22 cellular contexts compared by ENCODE assay signal in genomic region chr4:188987011-188987410, GRCh38.
"Had no signal": no experiment of that assay in that cellular context is flagged by ENCODE, and none has a peak within 500 bp of the region (broad histone marks: within the 10 kb centered on the region; RNA-seq: fewer than 3 reads in every experiment).

No MANE protein-coding gene starts in this region.

- ATAC-seq: activated naive CD4-positive, alpha-beta T cell treated with anti-CD3 and anti-CD28 coated beads, Interleukin-2, amount 50 U/mL, for 72 hours; natural killer cell; psoas muscle; right cardiac atrium; WTC11 had no signal

- H3K36me3 ChIP-seq: left ventricle myocardium inferior, ovary, thoracic aorta, upper lobe of left lung had no signal

- H3K27me3 Mint-ChIP-seq: brain; dendritic cell treated with granulocyte-macrophage colony-stimulating factor and Interleukin-4, amounts not matched to agents 40 ng/mL and 50 ng/mL, for 4 days had no signal

- FAIRE-seq: endometrium, frontal cortex had no signal

- H3K4me1 ChIP-seq: left ventricle myocardium inferior, psoas muscle, upper lobe of left lung had no signal

- H3K36me3 Mint-ChIP-seq: activated naive CD4-positive, alpha-beta T cell treated with anti-CD3 and anti-CD28 coated beads, Interleukin-2, amount 50 U/mL, for 72 hours; brain; natural killer cell had no signal

- H3K9me3 Mint-ChIP-seq: dendritic cell treated with granulocyte-macrophage colony-stimulating factor and Interleukin-4, amounts not matched to agents 40 ng/mL and 50 ng/mL, for 4 days had no signal

- H3K27ac Mint-ChIP-seq: activated naive CD4-positive, alpha-beta T cell treated with anti-CD3 and anti-CD28 coated beads, Interleukin-2, amount 50 U/mL, for 72 hours; brain; dendritic cell treated with granulocyte-macrophage colony-stimulating factor and Interleukin-4, amounts not matched to agents 40 ng/mL and 50 ng/mL, for 4 days; natural killer cell; WTC11 had no signal

- DNase-seq: activated T-cell treated with anti-CD3 and anti-CD28 coated beads, Interleukin-2, amount 50 U/mL, for 1 hour; aorta; caudate nucleus; effector CD4-positive, alpha-beta T cell; hippocampal formation; left ventricle myocardium inferior; midbrain; natural killer cell; ovary; psoas muscle; right cardiac atrium; stimulated activated CD4-positive, alpha-beta T cell treated with anti-CD3 and anti-CD28 coated beads, Interleukin-4, amount 100 ng/mL, for 24 hours; stimulated activated naive CD4-positive, alpha-beta T cell treated with Interleukin-2 at 50 U/mL for 16 hours; T-helper 9 cell; upper lobe of left lung had no signal

- H3K27me3 ChIP-seq: ovary, upper lobe of left lung had no signal

- H3K4me3 Mint-ChIP-seq: brain; dendritic cell treated with granulocyte-macrophage colony-stimulating factor and Interleukin-4, amounts not matched to agents 40 ng/mL and 50 ng/mL, for 4 days; natural killer cell; WTC11 had no signal

- H3K27ac ChIP-seq: left ventricle myocardium inferior, ovary, psoas muscle, thoracic aorta, upper lobe of left lung had no signal

- H3K9me3 ChIP-seq: ovary, psoas muscle, thoracic aorta had no signal

- H3K4me1 Mint-ChIP-seq: brain, natural killer cell had no signal

- H3K4me3 ChIP-seq: left ventricle myocardium inferior, ovary, psoas muscle, thoracic aorta, upper lobe of left lung had no signal
